1 cellular context compared by ENCODE assay signal in the genomic region with DNA sequence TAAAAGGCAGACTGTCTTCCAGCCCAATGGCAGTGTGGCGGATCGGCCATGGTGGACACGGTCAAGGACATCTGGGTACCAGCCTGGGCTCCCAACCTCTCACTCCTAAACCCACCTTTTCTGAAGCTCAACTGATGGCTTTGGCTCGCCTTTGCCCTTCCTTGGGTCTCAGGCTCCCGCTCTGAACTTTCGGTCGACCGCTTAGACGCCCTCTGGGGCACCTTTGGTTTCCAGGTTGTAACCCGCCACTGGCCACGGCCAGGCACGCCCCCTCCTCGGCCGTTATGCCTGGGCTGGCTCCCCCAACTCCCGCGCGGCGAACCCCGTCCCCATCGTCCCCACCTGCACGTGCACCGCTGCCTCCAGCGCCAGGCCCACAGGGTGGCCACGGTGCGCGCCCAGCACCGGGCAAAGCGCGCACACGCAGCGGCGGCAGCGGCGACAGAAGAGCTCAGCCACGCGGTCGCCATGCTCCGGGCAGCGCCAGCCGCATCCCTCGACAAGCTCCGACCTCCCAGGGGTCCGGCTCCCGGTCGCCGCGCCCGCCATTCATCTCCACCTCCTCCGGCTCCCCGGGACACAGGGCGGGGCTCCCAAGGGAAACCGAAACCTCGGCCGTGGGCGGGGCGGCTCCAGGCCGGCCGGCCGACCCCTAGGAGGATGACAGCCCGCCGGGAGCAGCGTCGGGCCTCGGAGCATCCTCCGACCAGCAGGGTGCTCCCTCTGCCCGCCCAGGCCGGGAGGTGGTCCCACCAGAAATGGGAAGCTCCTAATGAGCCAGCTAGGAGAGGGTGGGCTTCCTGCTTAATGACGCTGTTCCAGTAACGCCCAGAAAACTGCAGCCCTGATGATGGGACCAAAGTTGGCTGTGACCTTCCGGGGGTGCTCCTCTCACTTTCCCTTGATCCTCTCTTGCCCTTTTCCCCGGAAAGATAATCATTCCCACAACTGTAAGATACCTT.
TF ChIP-seq lines count a peak whose summit lies in the region.

A gene with protein sequence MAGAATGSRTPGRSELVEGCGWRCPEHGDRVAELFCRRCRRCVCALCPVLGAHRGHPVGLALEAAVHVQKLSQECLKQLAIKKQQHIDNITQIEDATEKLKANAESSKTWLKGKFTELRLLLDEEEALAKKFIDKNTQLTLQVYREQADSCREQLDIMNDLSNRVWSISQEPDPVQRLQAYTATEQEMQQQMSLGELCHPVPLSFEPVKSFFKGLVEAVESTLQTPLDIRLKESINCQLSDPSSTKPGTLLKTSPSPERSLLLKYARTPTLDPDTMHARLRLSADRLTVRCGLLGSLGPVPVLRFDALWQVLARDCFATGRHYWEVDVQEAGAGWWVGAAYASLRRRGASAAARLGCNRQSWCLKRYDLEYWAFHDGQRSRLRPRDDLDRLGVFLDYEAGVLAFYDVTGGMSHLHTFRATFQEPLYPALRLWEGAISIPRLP (minus strand): TSS at position 583 of the 962 bp plus-strand sequence. CDS start 34 bp downstream, at position 549.

TF ChIP-seq in HepG2, 621 proteins besides CTCF, POLR2A, EP300 and RAD21 (continued from another document and continues in another):
- TF ChIP-seq, protein P1, sequence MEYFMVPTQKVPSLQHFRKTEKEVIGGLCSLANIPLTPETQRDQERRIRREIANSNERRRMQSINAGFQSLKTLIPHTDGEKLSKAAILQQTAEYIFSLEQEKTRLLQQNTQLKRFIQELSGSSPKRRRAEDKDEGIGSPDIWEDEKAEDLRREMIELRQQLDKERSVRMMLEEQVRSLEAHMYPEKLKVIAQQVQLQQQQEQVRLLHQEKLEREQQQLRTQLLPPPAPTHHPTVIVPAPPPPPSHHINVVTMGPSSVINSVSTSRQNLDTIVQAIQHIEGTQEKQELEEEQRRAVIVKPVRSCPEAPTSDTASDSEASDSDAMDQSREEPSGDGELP (IDR thresholded peaks at IDR 0.05; ENCODE audit: borderline replicate concordance, low read depth), result peak; percentile 22; the same call in 1 of the 2 replicates
- TF ChIP-seq NONO (IDR thresholded peaks at IDR 0.05), result no peak
- TF ChIP-seq NONO (CRISPR knock-in tag; conservative IDR thresholded peaks at IDR 0.05), result peak; percentile 70
- TF ChIP-seq, protein P2, sequence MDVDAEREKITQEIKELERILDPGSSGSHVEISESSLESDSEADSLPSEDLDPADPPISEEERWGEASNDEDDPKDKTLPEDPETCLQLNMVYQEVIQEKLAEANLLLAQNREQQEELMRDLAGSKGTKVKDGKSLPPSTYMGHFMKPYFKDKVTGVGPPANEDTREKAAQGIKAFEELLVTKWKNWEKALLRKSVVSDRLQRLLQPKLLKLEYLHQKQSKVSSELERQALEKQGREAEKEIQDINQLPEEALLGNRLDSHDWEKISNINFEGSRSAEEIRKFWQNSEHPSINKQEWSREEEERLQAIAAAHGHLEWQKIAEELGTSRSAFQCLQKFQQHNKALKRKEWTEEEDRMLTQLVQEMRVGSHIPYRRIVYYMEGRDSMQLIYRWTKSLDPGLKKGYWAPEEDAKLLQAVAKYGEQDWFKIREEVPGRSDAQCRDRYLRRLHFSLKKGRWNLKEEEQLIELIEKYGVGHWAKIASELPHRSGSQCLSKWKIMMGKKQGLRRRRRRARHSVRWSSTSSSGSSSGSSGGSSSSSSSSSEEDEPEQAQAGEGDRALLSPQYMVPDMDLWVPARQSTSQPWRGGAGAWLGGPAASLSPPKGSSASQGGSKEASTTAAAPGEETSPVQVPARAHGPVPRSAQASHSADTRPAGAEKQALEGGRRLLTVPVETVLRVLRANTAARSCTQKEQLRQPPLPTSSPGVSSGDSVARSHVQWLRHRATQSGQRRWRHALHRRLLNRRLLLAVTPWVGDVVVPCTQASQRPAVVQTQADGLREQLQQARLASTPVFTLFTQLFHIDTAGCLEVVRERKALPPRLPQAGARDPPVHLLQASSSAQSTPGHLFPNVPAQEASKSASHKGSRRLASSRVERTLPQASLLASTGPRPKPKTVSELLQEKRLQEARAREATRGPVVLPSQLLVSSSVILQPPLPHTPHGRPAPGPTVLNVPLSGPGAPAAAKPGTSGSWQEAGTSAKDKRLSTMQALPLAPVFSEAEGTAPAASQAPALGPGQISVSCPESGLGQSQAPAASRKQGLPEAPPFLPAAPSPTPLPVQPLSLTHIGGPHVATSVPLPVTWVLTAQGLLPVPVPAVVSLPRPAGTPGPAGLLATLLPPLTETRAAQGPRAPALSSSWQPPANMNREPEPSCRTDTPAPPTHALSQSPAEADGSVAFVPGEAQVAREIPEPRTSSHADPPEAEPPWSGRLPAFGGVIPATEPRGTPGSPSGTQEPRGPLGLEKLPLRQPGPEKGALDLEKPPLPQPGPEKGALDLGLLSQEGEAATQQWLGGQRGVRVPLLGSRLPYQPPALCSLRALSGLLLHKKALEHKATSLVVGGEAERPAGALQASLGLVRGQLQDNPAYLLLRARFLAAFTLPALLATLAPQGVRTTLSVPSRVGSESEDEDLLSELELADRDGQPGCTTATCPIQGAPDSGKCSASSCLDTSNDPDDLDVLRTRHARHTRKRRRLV (CRISPR knock-in tag; IDR thresholded peaks at IDR 0.05), result no peak
- TF ChIP-seq, protein P3, sequence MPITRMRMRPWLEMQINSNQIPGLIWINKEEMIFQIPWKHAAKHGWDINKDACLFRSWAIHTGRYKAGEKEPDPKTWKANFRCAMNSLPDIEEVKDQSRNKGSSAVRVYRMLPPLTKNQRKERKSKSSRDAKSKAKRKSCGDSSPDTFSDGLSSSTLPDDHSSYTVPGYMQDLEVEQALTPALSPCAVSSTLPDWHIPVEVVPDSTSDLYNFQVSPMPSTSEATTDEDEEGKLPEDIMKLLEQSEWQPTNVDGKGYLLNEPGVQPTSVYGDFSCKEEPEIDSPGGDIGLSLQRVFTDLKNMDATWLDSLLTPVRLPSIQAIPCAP (CRISPR knock-in tag; IDR thresholded peaks at IDR 0.05; ENCODE audit: low read depth), result peak; percentile 87; the same call in 1 of the 2 replicates
- TF ChIP-seq, protein P4, sequence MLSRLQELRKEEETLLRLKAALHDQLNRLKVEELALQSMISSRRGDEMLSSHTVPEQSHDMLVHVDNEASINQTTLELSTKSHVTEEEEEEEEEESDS (CRISPR knock-in tag; IDR thresholded peaks at IDR 0.05; ENCODE audit: borderline replicate concordance), result no peak
- TF ChIP-seq ZNF274 (CRISPR knock-in tag; IDR thresholded peaks at IDR 0.05), result peak; percentile 88; the same call in 1 of the 2 replicates
- peak; percentile 60; the same call in 1 of the 2 replicates for TF ChIP-seq ZNF746 (CRISPR knock-in tag; IDR thresholded peaks at IDR 0.05)
- TF ChIP-seq, protein P5, sequence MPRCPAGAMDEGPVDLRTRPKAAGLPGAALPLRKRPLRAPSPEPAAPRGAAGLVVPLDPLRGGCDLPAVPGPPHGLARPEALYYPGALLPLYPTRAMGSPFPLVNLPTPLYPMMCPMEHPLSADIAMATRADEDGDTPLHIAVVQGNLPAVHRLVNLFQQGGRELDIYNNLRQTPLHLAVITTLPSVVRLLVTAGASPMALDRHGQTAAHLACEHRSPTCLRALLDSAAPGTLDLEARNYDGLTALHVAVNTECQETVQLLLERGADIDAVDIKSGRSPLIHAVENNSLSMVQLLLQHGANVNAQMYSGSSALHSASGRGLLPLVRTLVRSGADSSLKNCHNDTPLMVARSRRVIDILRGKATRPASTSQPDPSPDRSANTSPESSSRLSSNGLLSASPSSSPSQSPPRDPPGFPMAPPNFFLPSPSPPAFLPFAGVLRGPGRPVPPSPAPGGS (CRISPR knock-in tag; IDR thresholded peaks at IDR 0.05), result peak; percentile 60; the same call in 1 of the 2 replicates
- peak; percentile 63; the same call in 1 of the 2 replicates for TF ChIP-seq TBX2 (CRISPR knock-in tag; IDR thresholded peaks at IDR 0.05; ENCODE audit: borderline replicate concordance)
- TF ChIP-seq TOE1 (CRISPR knock-in tag; IDR thresholded peaks at IDR 0.05), result no peak
- TF ChIP-seq, protein P6, sequence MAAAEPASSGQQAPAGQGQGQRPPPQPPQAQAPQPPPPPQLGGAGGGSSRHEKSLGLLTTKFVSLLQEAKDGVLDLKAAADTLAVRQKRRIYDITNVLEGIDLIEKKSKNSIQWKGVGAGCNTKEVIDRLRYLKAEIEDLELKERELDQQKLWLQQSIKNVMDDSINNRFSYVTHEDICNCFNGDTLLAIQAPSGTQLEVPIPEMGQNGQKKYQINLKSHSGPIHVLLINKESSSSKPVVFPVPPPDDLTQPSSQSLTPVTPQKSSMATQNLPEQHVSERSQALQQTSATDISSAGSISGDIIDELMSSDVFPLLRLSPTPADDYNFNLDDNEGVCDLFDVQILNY (CRISPR knock-in tag; conservative IDR thresholded peaks at IDR 0.05), result 0 out of 2 replicates have a peak, but pooled peaks have one; percentile 24
- peak; percentile 52; the same call in 1 of the 2 replicates for TF ChIP-seq NR2C2 (CRISPR knock-in tag; IDR thresholded peaks at IDR 0.05; ENCODE audit: borderline replicate concordance)
- TF ChIP-seq, protein P7, sequence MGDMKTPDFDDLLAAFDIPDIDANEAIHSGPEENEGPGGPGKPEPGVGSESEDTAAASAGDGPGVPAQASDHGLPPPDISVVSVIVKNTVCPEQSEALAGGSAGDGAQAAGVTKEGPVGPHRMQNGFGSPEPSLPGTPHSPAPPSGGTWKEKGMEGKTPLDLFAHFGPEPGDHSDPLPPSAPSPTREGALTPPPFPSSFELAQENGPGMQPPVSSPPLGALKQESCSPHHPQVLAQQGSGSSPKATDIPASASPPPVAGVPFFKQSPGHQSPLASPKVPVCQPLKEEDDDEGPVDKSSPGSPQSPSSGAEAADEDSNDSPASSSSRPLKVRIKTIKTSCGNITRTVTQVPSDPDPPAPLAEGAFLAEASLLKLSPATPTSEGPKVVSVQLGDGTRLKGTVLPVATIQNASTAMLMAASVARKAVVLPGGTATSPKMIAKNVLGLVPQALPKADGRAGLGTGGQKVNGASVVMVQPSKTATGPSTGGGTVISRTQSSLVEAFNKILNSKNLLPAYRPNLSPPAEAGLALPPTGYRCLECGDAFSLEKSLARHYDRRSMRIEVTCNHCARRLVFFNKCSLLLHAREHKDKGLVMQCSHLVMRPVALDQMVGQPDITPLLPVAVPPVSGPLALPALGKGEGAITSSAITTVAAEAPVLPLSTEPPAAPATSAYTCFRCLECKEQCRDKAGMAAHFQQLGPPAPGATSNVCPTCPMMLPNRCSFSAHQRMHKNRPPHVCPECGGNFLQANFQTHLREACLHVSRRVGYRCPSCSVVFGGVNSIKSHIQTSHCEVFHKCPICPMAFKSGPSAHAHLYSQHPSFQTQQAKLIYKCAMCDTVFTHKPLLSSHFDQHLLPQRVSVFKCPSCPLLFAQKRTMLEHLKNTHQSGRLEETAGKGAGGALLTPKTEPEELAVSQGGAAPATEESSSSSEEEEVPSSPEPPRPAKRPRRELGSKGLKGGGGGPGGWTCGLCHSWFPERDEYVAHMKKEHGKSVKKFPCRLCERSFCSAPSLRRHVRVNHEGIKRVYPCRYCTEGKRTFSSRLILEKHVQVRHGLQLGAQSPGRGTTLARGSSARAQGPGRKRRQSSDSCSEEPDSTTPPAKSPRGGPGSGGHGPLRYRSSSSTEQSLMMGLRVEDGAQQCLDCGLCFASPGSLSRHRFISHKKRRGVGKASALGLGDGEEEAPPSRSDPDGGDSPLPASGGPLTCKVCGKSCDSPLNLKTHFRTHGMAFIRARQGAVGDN (CRISPR knock-in tag; IDR thresholded peaks at IDR 0.05), result peak; percentile 98
- TF ChIP-seq, protein P8, sequence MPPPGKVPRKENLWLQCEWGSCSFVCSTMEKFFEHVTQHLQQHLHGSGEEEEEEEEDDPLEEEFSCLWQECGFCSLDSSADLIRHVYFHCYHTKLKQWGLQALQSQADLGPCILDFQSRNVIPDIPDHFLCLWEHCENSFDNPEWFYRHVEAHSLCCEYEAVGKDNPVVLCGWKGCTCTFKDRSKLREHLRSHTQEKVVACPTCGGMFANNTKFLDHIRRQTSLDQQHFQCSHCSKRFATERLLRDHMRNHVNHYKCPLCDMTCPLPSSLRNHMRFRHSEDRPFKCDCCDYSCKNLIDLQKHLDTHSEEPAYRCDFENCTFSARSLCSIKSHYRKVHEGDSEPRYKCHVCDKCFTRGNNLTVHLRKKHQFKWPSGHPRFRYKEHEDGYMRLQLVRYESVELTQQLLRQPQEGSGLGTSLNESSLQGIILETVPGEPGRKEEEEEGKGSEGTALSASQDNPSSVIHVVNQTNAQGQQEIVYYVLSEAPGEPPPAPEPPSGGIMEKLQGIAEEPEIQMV (CRISPR knock-in tag; IDR thresholded peaks at IDR 0.05; ENCODE audit: low read depth), result 0 out of 2 replicates have a peak, but pooled peaks have one; percentile 26
- TF ChIP-seq ZBTB8A (CRISPR knock-in tag; IDR thresholded peaks at IDR 0.05; ENCODE audit: borderline replicate concordance, low read depth), result 0 out of 2 replicates have a peak, but pooled peaks have one; percentile 22
- no peak for TF ChIP-seq ZNF10 (CRISPR knock-in tag; IDR thresholded peaks at IDR 0.05; ENCODE audit: borderline replicate concordance, low read depth)
- TF ChIP-seq ZNF354B (CRISPR knock-in tag; IDR thresholded peaks at IDR 0.05), result no peak
- peak; percentile 31 for TF ChIP-seq AGO1 (IDR thresholded peaks at IDR 0.05; ENCODE audit: low read depth, low read length, poor library complexity, severe bottlenecking)
- TF ChIP-seq ZNF850 (CRISPR knock-in tag; conservative IDR thresholded peaks at IDR 0.05), result peak; percentile 44; the same call in 1 of the 2 replicates
- TF ChIP-seq IRX3 (CRISPR knock-in tag; IDR thresholded peaks at IDR 0.05; ENCODE audit: borderline replicate concordance, low read depth), result peak; percentile 78; the same call in 1 of the 2 replicates
- peak; percentile 69; the same call in 1 of the 2 replicates for TF ChIP-seq ZBTB38 (CRISPR knock-in tag; IDR thresholded peaks at IDR 0.05)
- peak; percentile 69 for TF ChIP-seq XRCC5 (optimal IDR thresholded peaks at IDR 0.05; ENCODE audit: low read length)
- TF ChIP-seq, protein P9, sequence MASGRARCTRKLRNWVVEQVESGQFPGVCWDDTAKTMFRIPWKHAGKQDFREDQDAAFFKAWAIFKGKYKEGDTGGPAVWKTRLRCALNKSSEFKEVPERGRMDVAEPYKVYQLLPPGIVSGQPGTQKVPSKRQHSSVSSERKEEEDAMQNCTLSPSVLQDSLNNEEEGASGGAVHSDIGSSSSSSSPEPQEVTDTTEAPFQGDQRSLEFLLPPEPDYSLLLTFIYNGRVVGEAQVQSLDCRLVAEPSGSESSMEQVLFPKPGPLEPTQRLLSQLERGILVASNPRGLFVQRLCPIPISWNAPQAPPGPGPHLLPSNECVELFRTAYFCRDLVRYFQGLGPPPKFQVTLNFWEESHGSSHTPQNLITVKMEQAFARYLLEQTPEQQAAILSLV (CRISPR knock-in tag; IDR thresholded peaks at IDR 0.05; ENCODE audit: borderline replicate concordance), result peak; percentile 82; the same call in 1 of the 2 replicates
- 0 out of 2 replicates have a peak, but pooled peaks have one; percentile 32 for TF ChIP-seq ZNF136 (CRISPR knock-in tag; IDR thresholded peaks at IDR 0.05; ENCODE audit: low read depth)
- TF ChIP-seq ELF3 (CRISPR knock-in tag; IDR thresholded peaks at IDR 0.05), result peak; percentile 59; the same call in 1 of the 2 replicates
- peak; percentile 85 for TF ChIP-seq ZSCAN31 (CRISPR knock-in tag; IDR thresholded peaks at IDR 0.05; ENCODE audit: low read depth)
- TF ChIP-seq ZNF776 (CRISPR knock-in tag; IDR thresholded peaks at IDR 0.05), result peak; percentile 85; the same call in 1 of the 2 replicates
- no peak for TF ChIP-seq SUZ12 (IDR thresholded peaks at IDR 0.05; ENCODE audit: low read depth, low read length)
- no peak for TF ChIP-seq NFKBIZ (CRISPR knock-in tag; IDR thresholded peaks at IDR 0.05)
- TF ChIP-seq HDAC2 (CRISPR knock-in tag; IDR thresholded peaks at IDR 0.05), result peak; percentile 9
- peak; percentile 84 for TF ChIP-seq HDAC1 (CRISPR knock-in tag; IDR thresholded peaks at IDR 0.05)
